8 cellular contexts compared by ENCODE assay signal in genomic region chr7:112207106-112207592, GRCh38. TPM values are rescaled to one million over a fixed set of nuclear protein-coding genes. Genes with fewer than 3 reads are reported as not detected.
A peak's percentile ranks its signal among the peaks of the same experiment; 100 is the strongest.
DNase-seq lines count a peak whose midpoint lies in the region; ATAC-seq and TF ChIP-seq lines count a peak whose summit lies in the region.

No MANE protein-coding gene starts in this region.

- H3K27me3 ChIP-seq in A673 (replicated peaks; ENCODE audit: insufficient read depth, low read depth, low read length, poor library complexity) = no peaks in the 10 kb centered on the region

- DNase-seq in A673 (ENCODE audit: low spot score) (no peak), SW480 (ENCODE audit: low spot score) (peak; percentile 44), foreskin fibroblast (peak in 1 of 2 donors; percentile 37), renal cortical epithelial cell (ENCODE audit: low read depth) (peak; percentile 47), foreskin melanocyte (no peak)
- no peak for DNase-seq in activated CD4-positive, CD25-positive, alpha-beta regulatory T cell treated with anti-CD3 and anti-CD28 coated beads, Interleukin-2, amount 50 U/mL, for 72 hours
- no peak for DNase-seq in effector CD8-positive, alpha-beta T cell (lab: John Stamatoyannopoulos, UW)

- CTCF ChIA-PET in A673 (lab: Charles Lee) = no interaction called here

- BruUV-seq in A673 (replicated peaks; lab: Mats Ljungman, UMichigan) = no TSS peak

- TF ChIP-seq CTCF in A673 (conservative IDR thresholded peaks at IDR 0.05; ENCODE audit: low read depth, low read length) (no peak), foreskin fibroblast (IDR thresholded peaks at IDR 0.05; ENCODE audit: low read depth, low read length) (no peak)

- H3K4me1 ChIP-seq in A673 (ENCODE audit: insufficient read depth, low read length, poor library complexity, severe bottlenecking) = peaks cover 17% of the 10 kb centered on the region

- ATAC-seq in GM18907 (IDR thresholded peaks at IDR 0.05; ENCODE audit: unreplicated experiment) = peak; percentile 0

- no peaks in the 10 kb centered on the region for H3K36me3 ChIP-seq in A673 (ENCODE audit: insufficient read depth, low read length, poor library complexity, severe bottlenecking)

- POLR2A ChIA-PET in A673 (lab: Charles Lee; ENCODE audit: low non-redundant PET) = no interaction called here

- intact Hi-C loops in A673 (cut with micrococcal nuclease; ENCODE audit: unreplicated experiment) = loop anchor here (2.0 to 10.0 kb wide), 4 partner anchors 125 to 455 kb away; no protein-coding TSS in a partner anchor

- peak overlapping the region; percentile 85 for H3K27ac ChIP-seq in A673 (ENCODE audit: low read depth, low read length, poor library complexity, severe bottlenecking)

- peak overlapping the region; percentile 96 for H3K4me3 ChIP-seq in A673 (ENCODE audit: low read depth, low read length, poor library complexity, severe bottlenecking)
- peak overlapping the region; percentile 67 to 73 for H3K4me3 ChIP-seq in foreskin fibroblast (ENCODE audit: low read depth in 1 of 2, low read length in 2 of 2)

- H3K9me3 ChIP-seq in A673 (ENCODE audit: low read depth, low read length, poor library complexity, severe bottlenecking) = no peaks in the 10 kb centered on the region

RNA-seq across cellular contexts. Expression of gene ZNF277, which starts 0.7 kb away (rescaled TPM):
- total RNA-seq in A673 (2021) (17.7 and 21.0 TPM in 2 replicates), renal cortical epithelial cell (61.9 and 73.5 TPM in 2 replicates)

RNA-seq across cellular contexts. Expression of gene DOCK4, which starts 0.9 kb away (rescaled TPM):
- 21.0 and 28.5 TPM in 2 replicates for total RNA-seq in A673 (2021)
- 24.5 and 50.4 TPM in 2 replicates for total RNA-seq in renal cortical epithelial cell

Comparison
In these comparisons a context has a peak if more than half of its experiments do, and no peak if none do; other contexts are left out.
1. DNase-seq: peak in SW480 (single experiment) and renal cortical epithelial cell (single experiment); none in A673 (single experiment), foreskin melanocyte (single experiment), activated CD4-positive, CD25-positive, alpha-beta regulatory T cell treated with anti-CD3 and anti-CD28 coated beads, Interleukin-2, amount 50 U/mL, for 72 hours (single experiment) and effector CD8-positive, alpha-beta T cell (single experiment).